In genomic region chr6:52081237-52081636, GRCh38 we compare ENCODE assay signal across 3 cellular contexts.
A peak's percentile ranks its signal among the peaks of the same experiment; 100 is the strongest.
TF ChIP-seq lines count a peak whose summit lies in the region.

No MANE protein-coding gene starts in this region.

TF ChIP-seq in A549, 52 proteins besides CTCF, POLR2A, EP300 and RAD21:
- TF ChIP-seq MYC (IDR thresholded peaks at IDR 0.05; ENCODE audit: borderline replicate concordance, low read length) (no peak), CEBPB (IDR thresholded peaks at IDR 0.05) (peak; percentile 69 to 81), FOSL2 (IDR thresholded peaks at IDR 0.05) (no peak), FOSL2 (CRISPR knock-in tag; IDR thresholded peaks at IDR 0.05) (no peak)
- TF ChIP-seq, protein P1, sequence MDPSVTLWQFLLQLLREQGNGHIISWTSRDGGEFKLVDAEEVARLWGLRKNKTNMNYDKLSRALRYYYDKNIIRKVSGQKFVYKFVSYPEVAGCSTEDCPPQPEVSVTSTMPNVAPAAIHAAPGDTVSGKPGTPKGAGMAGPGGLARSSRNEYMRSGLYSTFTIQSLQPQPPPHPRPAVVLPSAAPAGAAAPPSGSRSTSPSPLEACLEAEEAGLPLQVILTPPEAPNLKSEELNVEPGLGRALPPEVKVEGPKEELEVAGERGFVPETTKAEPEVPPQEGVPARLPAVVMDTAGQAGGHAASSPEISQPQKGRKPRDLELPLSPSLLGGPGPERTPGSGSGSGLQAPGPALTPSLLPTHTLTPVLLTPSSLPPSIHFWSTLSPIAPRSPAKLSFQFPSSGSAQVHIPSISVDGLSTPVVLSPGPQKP (IDR thresholded peaks at IDR 0.05; ENCODE audit: low read depth, low read length) = no peak
TF ChIP-seq in A549: peak in this region for 1.

TF ChIP-seq in HCT116, 20 proteins besides CTCF, POLR2A, EP300 and RAD21:
- TF ChIP-seq ZNF274 (IDR thresholded peaks at IDR 0.05; ENCODE audit: low read depth, low read length) = no peak
- TF ChIP-seq CEBPB (IDR thresholded peaks at IDR 0.05; ENCODE audit: low read depth) = peak; percentile 35; the same call in 1 of the 2 replicates

TF ChIP-seq in H1, 55 proteins besides CTCF, POLR2A, EP300 and RAD21:
- TF ChIP-seq HDAC2 (IDR thresholded peaks at IDR 0.05; ENCODE audit: borderline replicate concordance in 1 of 2, low read depth in 2 of 2, low read length in 2 of 2) (no peak), SIX5 (IDR thresholded peaks at IDR 0.05; ENCODE audit: low read depth, low read length) (no peak), CEBPB (IDR thresholded peaks at IDR 0.05; ENCODE audit: low read depth, low read length) (peak; percentile 98), HDAC6 (IDR thresholded peaks at IDR 0.05; ENCODE audit: low read depth, low read length) (no peak)
TF ChIP-seq in H1: peak in this region for 1.
